21 cellular contexts compared by ENCODE assay signal in genomic region chr21:16408280-16408669, GRCh38.
A peak's percentile ranks its signal among the peaks of the same experiment; 100 is the strongest.
DNase-seq lines count a peak whose midpoint lies in the region; FAIRE-seq and TF ChIP-seq lines count a peak whose summit lies in the region.
"Had no signal": no experiment of that assay in that cellular context is flagged by ENCODE, and none has a peak within 500 bp of the region (broad histone marks: within the 10 kb centered on the region; RNA-seq: fewer than 3 reads in every experiment).

No MANE protein-coding gene starts in this region.

- H3K27ac ChIP-seq in cardiac muscle cell (peak overlapping the region; percentile 65), left ventricle myocardium inferior (replicated peaks) (no peak overlapping the region), VCaP (peak overlapping the region; percentile 31), uterus (peak overlapping the region; percentile 18 to 23)
- H3K27ac ChIP-seq: BLaER1 treated with 17β-estradiol and CSF1 and Interleukin-3, amounts not matched to agents 10 nM and 100 nM; GM23248 had no signal

- H3K9me3 ChIP-seq in cardiac muscle cell (ENCODE audit: low read depth): no peaks in the 10 kb centered on the region
- H3K9me3 ChIP-seq in left ventricle myocardium inferior (replicated peaks): peaks cover 5% of the 10 kb centered on the region
- no peaks in the 10 kb centered on the region for H3K9me3 ChIP-seq in uterus
- H3K9me3 ChIP-seq: BLaER1 treated with 17β-estradiol and CSF1 and Interleukin-3, amounts not matched to agents 10 nM and 100 nM had no signal

- intact Hi-C loops in left ventricle myocardium inferior (cut with micrococcal nuclease): no loop called here
- intact Hi-C loops in uterus (cut with DNase I; ENCODE audit: low total_unique reads): no loop called here

- no peak overlapping the region for H3K4me3 Mint-ChIP-seq in mesothelial cell of epicardium
- H3K4me3 Mint-ChIP-seq: CD8-positive, alpha-beta memory T cell had no signal

- H3K27me3 ChIP-seq in cardiac muscle cell: no peaks in the 10 kb centered on the region
- no peaks in the 10 kb centered on the region for H3K27me3 ChIP-seq in left ventricle myocardium inferior (ENCODE audit: low read depth)
- no peaks in the 10 kb centered on the region for H3K27me3 ChIP-seq in uterus
- H3K27me3 ChIP-seq: BLaER1 treated with 17β-estradiol and CSF1 and Interleukin-3, amounts not matched to agents 10 nM and 100 nM had no signal

- H3K4me1 ChIP-seq in cardiac muscle cell (ENCODE audit: low read depth) (peaks cover 2% of the 10 kb centered on the region), left ventricle myocardium inferior (peaks cover 15% of the 10 kb centered on the region), uterus (peaks cover 0 to 6% of the 10 kb centered on the region in 2 donors)
- H3K4me1 ChIP-seq: BLaER1 treated with 17β-estradiol and CSF1 and Interleukin-3, amounts not matched to agents 10 nM and 100 nM had no signal

- peaks cover 13% of the 10 kb centered on the region for H3K9me3 Mint-ChIP-seq in mesothelial cell of epicardium

- POLR2A ChIA-PET in GM10248 (lab: Yijun Ruan, JAX): no interaction called here

- FAIRE-seq in GM12892 (lab: Jason Lieb, UNC): no peak

- TF ChIP-seq POLR2A in uterus (IDR thresholded peaks at IDR 0.05) (no peak), GM12892 (IDR thresholded peaks at IDR 0.05; ENCODE audit: low read depth, low read length) (no peak)

- DNase-seq in cardiac muscle cell (ENCODE audit: low read depth in 1 of 2, low spot score in 1 of 2): no peak
- no peak for DNase-seq in left ventricle myocardium inferior
- no peak for DNase-seq in mesothelial cell of epicardium (ENCODE audit: low spot score in 2 of 2, unreplicated experiment in 2 of 2)
- DNase-seq in uterus: no peak
- no peak for DNase-seq in GM10248 (ENCODE audit: extremely low spot score)
- DNase-seq in T-helper 1 cell: no peak
- no peak for DNase-seq in GM12892 (ENCODE audit: insufficient read length)
- DNase-seq: 8988T; CD8-positive, alpha-beta memory T cell; DMS79 treated with DMSO at 0.1 percent for 48 hours; GF-D8; KBM-7; NCI-H1048; NCI-H146; NCI-H2081; NCI-H510A; NCI-H774; PC-3 had no signal

- peaks cover 23% of the 10 kb centered on the region for H3K36me3 Mint-ChIP-seq in mesothelial cell of epicardium
- H3K36me3 Mint-ChIP-seq: CD8-positive, alpha-beta memory T cell had no signal

- H3K27me3 Mint-ChIP-seq in mesothelial cell of epicardium (ENCODE audit: low read depth): no peaks in the 10 kb centered on the region
- H3K27me3 Mint-ChIP-seq: CD8-positive, alpha-beta memory T cell had no signal

- H3K4me3 ChIP-seq in cardiac muscle cell: no peak overlapping the region
- H3K4me3 ChIP-seq in left ventricle myocardium inferior: no peak overlapping the region
- no peak overlapping the region for H3K4me3 ChIP-seq in uterus
- H3K4me3 ChIP-seq: BLaER1 treated with 17β-estradiol and CSF1 and Interleukin-3, amounts not matched to agents 10 nM and 100 nM; GM23248 had no signal

- H3K27ac Mint-ChIP-seq in mesothelial cell of epicardium: peak overlapping the region; percentile 20
- H3K27ac Mint-ChIP-seq: CD8-positive, alpha-beta memory T cell had no signal

- TF ChIP-seq CTCF in cardiac muscle cell (IDR thresholded peaks at IDR 0.05; ENCODE audit: low read depth, low read length) (no peak), left ventricle myocardium inferior (IDR thresholded peaks at IDR 0.05; ENCODE audit: borderline replicate concordance) (no peak), VCaP (conservative IDR thresholded peaks at IDR 0.05) (no peak), mesothelial cell of epicardium (IDR thresholded peaks at IDR 0.05; ENCODE audit: unreplicated experiment) (no peak), uterus (IDR thresholded peaks at IDR 0.05) (no peak), GM10248 (IDR thresholded peaks at IDR 0.05; ENCODE audit: control extremely low read depth, extremely low read depth, low read depth, missing control alignments) (no peak)

- CTCF ChIA-PET in GM10248 (lab: Yijun Ruan, JAX): no interaction called here

- H3K36me3 ChIP-seq in cardiac muscle cell: no peaks in the 10 kb centered on the region
- no peaks in the 10 kb centered on the region for H3K36me3 ChIP-seq in left ventricle myocardium inferior
- no peaks in the 10 kb centered on the region for H3K36me3 ChIP-seq in uterus
- H3K36me3 ChIP-seq: BLaER1 treated with 17β-estradiol and CSF1 and Interleukin-3, amounts not matched to agents 10 nM and 100 nM had no signal

- H3K4me1 Mint-ChIP-seq in mesothelial cell of epicardium: peaks cover 14% of the 10 kb centered on the region
- H3K4me1 Mint-ChIP-seq: CD8-positive, alpha-beta memory T cell had no signal
